8 cellular contexts compared by ENCODE assay signal in the genomic region with DNA sequence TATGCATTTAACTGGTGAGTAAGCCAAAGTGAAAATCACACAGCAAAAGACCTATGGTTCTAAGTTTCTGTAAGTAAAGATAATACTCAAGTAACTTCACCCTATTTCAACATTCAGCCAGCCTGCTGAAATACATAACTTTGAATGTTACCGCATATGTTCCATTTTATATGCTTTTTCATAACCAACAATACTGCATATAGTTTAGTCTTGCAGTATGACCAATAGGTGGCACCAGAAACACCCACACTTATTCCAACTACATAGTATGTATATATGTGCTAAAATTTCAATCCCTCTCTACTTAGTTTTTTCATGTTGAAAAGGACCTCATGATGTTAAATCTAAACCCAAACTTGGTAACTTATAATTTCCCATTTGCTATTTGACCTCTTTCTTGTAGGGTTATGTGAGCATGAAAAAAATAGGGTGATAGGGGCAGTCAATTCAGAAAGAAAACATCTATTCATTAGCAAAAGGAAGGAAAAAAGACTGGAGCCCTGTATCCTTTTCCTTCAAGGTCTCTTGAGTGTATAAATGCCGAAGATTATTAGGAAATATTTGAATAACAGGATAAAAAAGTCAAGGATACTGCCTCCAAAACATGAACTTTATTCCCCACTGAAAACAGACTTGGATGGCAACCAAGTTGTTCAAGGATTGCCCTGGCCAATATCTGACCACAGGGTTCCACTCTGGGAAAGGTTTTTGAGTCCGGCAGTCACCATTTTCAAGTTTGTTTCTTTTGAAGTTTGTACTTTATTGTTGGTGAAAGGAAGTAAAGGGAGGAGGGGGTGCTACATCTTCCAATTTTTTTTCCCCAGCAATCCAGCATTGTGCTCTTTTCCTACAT. TPM values are rescaled to one million over a fixed set of nuclear protein-coding genes. Genes with fewer than 3 reads are reported as not detected.
DNase-seq lines count a peak whose midpoint lies in the region; ATAC-seq and TF ChIP-seq lines count a peak whose summit lies in the region.

No MANE protein-coding gene starts in this region.

- peak; percentile 77 for ATAC-seq in GM18511 (IDR thresholded peaks at IDR 0.05; ENCODE audit: unreplicated experiment)
- peak; percentile 63 for ATAC-seq in activated CD8-positive, alpha-beta T cell treated with anti-CD3 and anti-CD28 coated beads, Interleukin-2, amount 10 ng/mL, durations not matched to agents 7 days and 5 days
- ATAC-seq in HG03521 (IDR thresholded peaks at IDR 0.05; ENCODE audit: unreplicated experiment), result no peak

- H3K36me3 Mint-ChIP-seq in CD14-positive monocyte (no peaks in the 10 kb centered on the region), immature natural killer cell (no peaks in the 10 kb centered on the region)
- H3K36me3 Mint-ChIP-seq in activated CD8-positive, alpha-beta T cell treated with anti-CD3 and anti-CD28 coated beads, Interleukin-2, amount 10 ng/mL, durations not matched to agents 7 days and 5 days (ENCODE audit: low read depth), result no peaks in the 10 kb centered on the region
- H3K36me3 Mint-ChIP-seq in CD8-positive, alpha-beta memory T cell, result peaks cover 0 to 4% (median 0%) of the 10 kb centered on the region in 3 donors
- no peaks in the 10 kb centered on the region for H3K36me3 Mint-ChIP-seq in T-helper 2 cell treated with Interferon-gamma antibody and Interleukin-4, amounts not matched to agents 5 μg/mL and 100 μg/mL, for 36 hours (ENCODE audit: low read depth)

- H3K4me1 ChIP-seq in CD8-positive, alpha-beta memory T cell (ENCODE audit: insufficient read depth, low read length), result no peaks in the 10 kb centered on the region

- no peak overlapping the region for H3K4me3 Mint-ChIP-seq in CD14-positive monocyte
- no peak overlapping the region for H3K4me3 Mint-ChIP-seq in activated CD8-positive, alpha-beta T cell treated with anti-CD3 and anti-CD28 coated beads, Interleukin-2, amount 10 ng/mL, durations not matched to agents 7 days and 5 days
- H3K4me3 Mint-ChIP-seq in immature natural killer cell, result no peak overlapping the region
- no peak overlapping the region for H3K4me3 Mint-ChIP-seq in CD8-positive, alpha-beta memory T cell
- no peak overlapping the region for H3K4me3 Mint-ChIP-seq in T-helper 2 cell treated with Interferon-gamma antibody and Interleukin-4, amounts not matched to agents 5 μg/mL and 100 μg/mL, for 36 hours

- CTCF ChIA-PET in activated CD8-positive, alpha-beta T cell treated with anti-CD3 and anti-CD28 coated beads, Interleukin-2, amount 10 ng/mL, durations not matched to agents 7 days and 5 days (lab: Charles Lee), result no interaction called here
- CTCF ChIA-PET in CD8-positive, alpha-beta memory T cell (lab: Charles Lee), result no interaction called here

- no peak overlapping the region for H3K27ac Mint-ChIP-seq in CD14-positive monocyte
- H3K27ac Mint-ChIP-seq in activated CD8-positive, alpha-beta T cell treated with anti-CD3 and anti-CD28 coated beads, Interleukin-2, amount 10 ng/mL, durations not matched to agents 7 days and 5 days, result no peak overlapping the region
- no peak overlapping the region for H3K27ac Mint-ChIP-seq in immature natural killer cell
- H3K27ac Mint-ChIP-seq in CD8-positive, alpha-beta memory T cell, result no peak overlapping the region
- no peak overlapping the region for H3K27ac Mint-ChIP-seq in T-helper 2 cell treated with Interferon-gamma antibody and Interleukin-4, amounts not matched to agents 5 μg/mL and 100 μg/mL, for 36 hours

- no peaks in the 10 kb centered on the region for H3K9me3 ChIP-seq in CD8-positive, alpha-beta memory T cell (ENCODE audit: low read length)

- H3K27me3 ChIP-seq in CD8-positive, alpha-beta memory T cell (ENCODE audit: insufficient read depth, low read length, poor library complexity, severe bottlenecking), result no peaks in the 10 kb centered on the region

- POLR2A ChIA-PET in activated CD8-positive, alpha-beta T cell treated with anti-CD3 and anti-CD28 coated beads, Interleukin-2, amount 10 ng/mL, durations not matched to agents 7 days and 5 days (lab: Charles Lee), result no interaction called here
- POLR2A ChIA-PET in CD8-positive, alpha-beta memory T cell (lab: Charles Lee), result no interaction called here

- DNase-seq in CD14-positive monocyte (ENCODE audit: low spot score), result no peak
- peak; percentile 31 for DNase-seq in Jurkat, Clone E6-1 (ENCODE audit: low read depth, low spot score)
- peak; percentile 28 for DNase-seq in activated CD8-positive, alpha-beta T cell treated with anti-CD3 and anti-CD28 coated beads, Interleukin-2, amount 10 ng/mL, durations not matched to agents 7 days and 5 days
- peak; percentile 3 to 41 (median 18) for DNase-seq in immature natural killer cell
- no peak for DNase-seq in CD8-positive, alpha-beta memory T cell
- no peak for DNase-seq in T-helper 2 cell treated with Interferon-gamma antibody and Interleukin-4, amounts not matched to agents 5 μg/mL and 100 μg/mL, for 36 hours (ENCODE audit: low spot score)

- H3K4me1 Mint-ChIP-seq in CD14-positive monocyte (peaks cover 6% of the 10 kb centered on the region), immature natural killer cell (no peaks in the 10 kb centered on the region)
- H3K4me1 Mint-ChIP-seq in activated CD8-positive, alpha-beta T cell treated with anti-CD3 and anti-CD28 coated beads, Interleukin-2, amount 10 ng/mL, durations not matched to agents 7 days and 5 days (ENCODE audit: low read depth), result no peaks in the 10 kb centered on the region
- no peaks in the 10 kb centered on the region for H3K4me1 Mint-ChIP-seq in CD8-positive, alpha-beta memory T cell
- H3K4me1 Mint-ChIP-seq in T-helper 2 cell treated with Interferon-gamma antibody and Interleukin-4, amounts not matched to agents 5 μg/mL and 100 μg/mL, for 36 hours (ENCODE audit: low read depth), result no peaks in the 10 kb centered on the region

- H3K27ac ChIP-seq in CD8-positive, alpha-beta memory T cell (ENCODE audit: low read depth, low read length), result no peak overlapping the region

- H3K27me3 Mint-ChIP-seq in CD14-positive monocyte (ENCODE audit: low read depth in 3 of 3) (peaks cover 0 to 2% (median 0%) of the 10 kb centered on the region in 3 donors), immature natural killer cell (ENCODE audit: low read depth in 3 of 3) (no peaks in the 10 kb centered on the region)
- peaks cover 5% of the 10 kb centered on the region for H3K27me3 Mint-ChIP-seq in activated CD8-positive, alpha-beta T cell treated with anti-CD3 and anti-CD28 coated beads, Interleukin-2, amount 10 ng/mL, durations not matched to agents 7 days and 5 days (ENCODE audit: low read depth)
- peaks cover 0 to 5% of the 10 kb centered on the region in 2 donors for H3K27me3 Mint-ChIP-seq in CD8-positive, alpha-beta memory T cell
- H3K27me3 Mint-ChIP-seq in T-helper 2 cell treated with Interferon-gamma antibody and Interleukin-4, amounts not matched to agents 5 μg/mL and 100 μg/mL, for 36 hours (ENCODE audit: low read depth), result peaks cover 3% of the 10 kb centered on the region

- no peaks in the 10 kb centered on the region for H3K36me3 ChIP-seq in CD8-positive, alpha-beta memory T cell (ENCODE audit: insufficient read depth, low read length)

- peak; percentile 59 for TF ChIP-seq CTCF in CD14-positive monocyte (IDR thresholded peaks at IDR 0.05)

- no peak overlapping the region for H3K4me3 ChIP-seq in Jurkat, Clone E6-1 (ENCODE audit: low read length)
- H3K4me3 ChIP-seq in CD8-positive, alpha-beta memory T cell (ENCODE audit: low read length), result no peak overlapping the region

- intact Hi-C loops in CD14-positive monocyte (cut with micrococcal nuclease), result no loop called here

- H3K9me3 Mint-ChIP-seq in CD14-positive monocyte, result peaks cover 0 to 2% (median 0%) of the 10 kb centered on the region in 7 donors
- H3K9me3 Mint-ChIP-seq in activated CD8-positive, alpha-beta T cell treated with anti-CD3 and anti-CD28 coated beads, Interleukin-2, amount 10 ng/mL, durations not matched to agents 7 days and 5 days (ENCODE audit: insufficient read depth), result no peaks in the 10 kb centered on the region
- H3K9me3 Mint-ChIP-seq in immature natural killer cell, result no peaks in the 10 kb centered on the region
- H3K9me3 Mint-ChIP-seq in CD8-positive, alpha-beta memory T cell, result peaks cover 0 to 5% (median 0%) of the 10 kb centered on the region in 5 donors
- H3K9me3 Mint-ChIP-seq in T-helper 2 cell treated with Interferon-gamma antibody and Interleukin-4, amounts not matched to agents 5 μg/mL and 100 μg/mL, for 36 hours, result no peaks in the 10 kb centered on the region

RNA-seq across cellular contexts. Expression of a gene that starts 23.8 kb away (rescaled TPM):
- not detected for polyA plus RNA-seq in CD14-positive monocyte
- polyA plus RNA-seq in Jurkat, Clone E6-1 (2012; ENCODE audit: insufficient read depth, insufficient read length), result 0.20 TPM
- total RNA-seq in activated CD8-positive, alpha-beta T cell treated with anti-CD3 and anti-CD28 coated beads, Interleukin-2, amount 10 ng/mL, durations not matched to agents 7 days and 5 days, result not detected
- polyA plus RNA-seq in immature natural killer cell, result under 1 TPM in 1 of 3 donors, not detected in 2; 0.10 TPM
- under 1 TPM; 0.07 to 0.09 TPM for total RNA-seq in CD8-positive, alpha-beta memory T cell
- not detected for polyA plus RNA-seq in CD8-positive, alpha-beta memory T cell

RNA-seq across cellular contexts. Expression of a gene that starts 58.8 kb away (rescaled TPM):
- polyA plus RNA-seq in CD14-positive monocyte, result 1 to 10 TPM; 5.9 to 8.4 TPM
- polyA plus RNA-seq in Jurkat, Clone E6-1 (2012; ENCODE audit: insufficient read depth, insufficient read length), result 20.5 TPM
- 10 to 100 TPM; 37.2 to 39.8 TPM for total RNA-seq in activated CD8-positive, alpha-beta T cell treated with anti-CD3 and anti-CD28 coated beads, Interleukin-2, amount 10 ng/mL, durations not matched to agents 7 days and 5 days
- 10 to 100 TPM in 2 of 3 donors, 1 to 10 TPM in 1; 7.3 to 20.2 (median 11.3) TPM for polyA plus RNA-seq in immature natural killer cell
- 10 to 100 TPM; 12.9 to 18.8 TPM for total RNA-seq in CD8-positive, alpha-beta memory T cell
- 5.9 TPM for polyA plus RNA-seq in CD8-positive, alpha-beta memory T cell

Comparison
In these comparisons a context has a peak if more than half of its experiments do, and no peak if none do; other contexts are left out.
1. DNase-seq: peak in Jurkat, Clone E6-1 (single experiment), activated CD8-positive, alpha-beta T cell treated with anti-CD3 and anti-CD28 coated beads, Interleukin-2, amount 10 ng/mL, durations not matched to agents 7 days and 5 days (single experiment) and immature natural killer cell (3 of 3); none in CD14-positive monocyte (single experiment), CD8-positive, alpha-beta memory T cell (0 of 5) and T-helper 2 cell treated with Interferon-gamma antibody and Interleukin-4, amounts not matched to agents 5 μg/mL and 100 μg/mL, for 36 hours (single experiment).